8 cellular contexts compared by ENCODE assay signal in the genomic region with DNA sequence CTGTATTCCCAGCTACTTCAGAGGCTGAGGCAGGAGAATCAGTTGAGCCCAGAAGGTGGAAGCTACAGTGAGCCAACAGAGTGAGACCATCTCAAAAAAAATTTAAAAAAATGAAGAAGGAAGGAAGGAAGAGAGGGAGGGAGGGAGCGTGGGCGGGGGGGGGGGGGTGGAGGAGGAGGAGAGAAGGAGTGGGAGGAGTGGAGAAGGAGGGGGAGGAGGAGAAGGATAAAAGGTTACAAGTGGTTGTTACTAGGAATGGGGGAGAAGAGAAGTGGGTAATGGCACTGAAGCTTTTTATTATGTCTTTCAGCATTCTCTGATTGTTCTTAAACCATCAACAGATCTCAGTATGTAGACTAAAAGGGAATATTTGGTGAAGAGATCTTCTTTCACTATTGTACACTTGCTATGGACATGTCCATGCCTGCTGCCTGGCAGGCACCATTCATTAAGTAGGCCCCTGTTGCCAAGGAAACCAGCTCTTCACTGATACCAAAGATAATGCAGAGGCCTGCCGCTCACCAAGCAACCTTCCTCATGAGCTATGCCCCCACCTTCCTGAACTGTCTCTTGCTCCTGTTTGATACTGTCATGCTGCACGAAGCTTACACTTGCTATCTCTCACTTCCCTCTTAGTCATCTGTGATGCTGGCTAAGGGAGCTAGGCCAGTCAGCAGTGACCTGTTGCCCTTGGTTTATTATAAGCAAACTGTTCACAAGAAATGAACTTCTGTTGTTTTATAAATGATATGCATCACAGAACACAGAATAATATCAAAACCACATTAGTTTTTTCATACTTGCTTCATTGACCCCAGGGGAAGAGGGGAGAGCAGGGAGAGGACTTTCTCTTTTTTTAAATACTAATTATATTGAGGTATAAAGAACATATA. TPM values are rescaled to one million over a fixed set of nuclear protein-coding genes. Genes with fewer than 3 reads are reported as not detected.
DNase-seq lines count a peak whose midpoint lies in the region; ATAC-seq and TF ChIP-seq lines count a peak whose summit lies in the region.

No MANE protein-coding gene starts in this region.

- H3K4me3 ChIP-seq in foreskin fibroblast (ENCODE audit: low read depth in 1 of 2, low read length in 2 of 2) (no peak overlapping the region), trophoblast cell (ENCODE audit: low read depth, low read length) (no peak overlapping the region), esophagus squamous epithelium (no peak overlapping the region)

- peak overlapping the region; percentile 84 for H4K91ac ChIP-seq in trophoblast cell (ENCODE audit: low read depth, low read length)

- H3K79me2 ChIP-seq in trophoblast cell (ENCODE audit: control insufficient read depth, insufficient read depth, low read length, poor library complexity) = no peaks in the 10 kb centered on the region

- H3K4me3 Mint-ChIP-seq in activated CD4-positive, alpha-beta T cell treated with anti-CD3 and anti-CD28 coated beads, Interleukin-2, amount 10 ng/mL, durations not matched to agents 24 days and 14 days = peak overlapping the region; percentile 21

- peak overlapping the region; percentile 40 for H2AFZ ChIP-seq in trophoblast cell (ENCODE audit: insufficient read depth, low read length, poor library complexity)

- peak overlapping the region; percentile 83 for H4K8ac ChIP-seq in trophoblast cell (ENCODE audit: low read depth, low read length)

- peak overlapping the region; percentile 83 for H2BK5ac ChIP-seq in trophoblast cell (ENCODE audit: low read depth, low read length, poor library complexity)

- H3K4me2 ChIP-seq in trophoblast cell (ENCODE audit: low read length) = no peak overlapping the region

- peaks cover 7% of the 10 kb centered on the region for H3K79me1 ChIP-seq in trophoblast cell (ENCODE audit: low read length)

- H3K27me3 ChIP-seq in trophoblast cell (ENCODE audit: insufficient read depth, low read length) = no peaks in the 10 kb centered on the region
- no peaks in the 10 kb centered on the region for H3K27me3 ChIP-seq in esophagus squamous epithelium

- H3K4me1 Mint-ChIP-seq in activated CD4-positive, alpha-beta T cell treated with anti-CD3 and anti-CD28 coated beads, Interleukin-2, amount 10 ng/mL, durations not matched to agents 24 days and 14 days = peaks cover 23% of the 10 kb centered on the region

- peaks cover 6 to 7% of the 10 kb centered on the region in 2 experiments for H3K4me1 ChIP-seq in trophoblast cell (ENCODE audit: control insufficient read depth in 1 of 2, insufficient read depth in 2 of 2, low read length in 2 of 2)
- peaks cover 0 to 12% (median 0%) of the 10 kb centered on the region in 3 donors for H3K4me1 ChIP-seq in esophagus squamous epithelium

- no peak for TF ChIP-seq POLR2A in esophagus squamous epithelium (IDR thresholded peaks at IDR 0.05)

- no peak overlapping the region for H4K12ac ChIP-seq in trophoblast cell (ENCODE audit: low read depth, low read length)

- peak overlapping the region; percentile 71 for H3K27ac Mint-ChIP-seq in activated CD4-positive, alpha-beta T cell treated with anti-CD3 and anti-CD28 coated beads, Interleukin-2, amount 10 ng/mL, durations not matched to agents 24 days and 14 days

- ATAC-seq in GM19438 (IDR thresholded peaks at IDR 0.05; ENCODE audit: low read depth, unreplicated experiment) = peak; percentile 98
- ATAC-seq in HG03342 (IDR thresholded peaks at IDR 0.05; ENCODE audit: unreplicated experiment) = peak; percentile 99

- H2BK12ac ChIP-seq in trophoblast cell (ENCODE audit: low read length) = peak overlapping the region; percentile 92

- peak; percentile 93 for DNase-seq in Caki2 (ENCODE audit: low read depth)
- peak; percentile 93 for DNase-seq in NCI-H2227 (lab: John Stamatoyannopoulos, UW; ENCODE audit: unreplicated experiment)
- DNase-seq in activated CD4-positive, alpha-beta T cell treated with anti-CD3 and anti-CD28 coated beads, Interleukin-2, amount 10 ng/mL, durations not matched to agents 24 days and 14 days = peak; percentile 81
- peak; percentile 71 to 86 for DNase-seq in foreskin fibroblast
- peak; percentile 33 to 47 for DNase-seq in trophoblast cell
- DNase-seq in esophagus squamous epithelium (lab: John Stamatoyannopoulos, UW) = no peak

- H3K9me3 ChIP-seq in trophoblast cell (ENCODE audit: insufficient read depth, low read depth, low read length) = no peaks in the 10 kb centered on the region
- H3K9me3 ChIP-seq in esophagus squamous epithelium = no peaks in the 10 kb centered on the region

- H3K9ac ChIP-seq in trophoblast cell (ENCODE audit: low read length) = no peak overlapping the region

- in situ Hi-C loops in Caki2 (cut with HindIII; ENCODE audit: low pct_unique_long_range_greater_than_20kb, low sequenced_read_pairs) = no loop called here

- H3K27ac ChIP-seq in trophoblast cell (ENCODE audit: low read depth, low read length) (peak overlapping the region; percentile 27), esophagus squamous epithelium (no peak overlapping the region)

- H3K14ac ChIP-seq in trophoblast cell (ENCODE audit: low read length) = peak overlapping the region; percentile 81

- H2BK120ac ChIP-seq in trophoblast cell (ENCODE audit: insufficient read depth, low read length, poor library complexity) = no peak overlapping the region

- no peak overlapping the region for H3K4ac ChIP-seq in trophoblast cell (ENCODE audit: low read depth, low read length)

- intact Hi-C loops in activated CD4-positive, alpha-beta T cell treated with anti-CD3 and anti-CD28 coated beads, Interleukin-2, amount 10 ng/mL, durations not matched to agents 24 days and 14 days (cut with micrococcal nuclease) = no loop called here
- intact Hi-C loops in esophagus squamous epithelium (cut with DNase I) = no loop called here

- TF ChIP-seq CTCF in foreskin fibroblast (IDR thresholded peaks at IDR 0.05; ENCODE audit: low read depth, low read length) (no peak), esophagus squamous epithelium (IDR thresholded peaks at IDR 0.05) (no peak)

- no CpG with 5 or more reads among the region's 4 CpGs for WGBS in trophoblast cell (ENCODE audit: extremely low coverage, insufficient coverage, insufficient read length)
- WGBS in esophagus squamous epithelium, 2 donors = 20 to 25% methylated on average over 4 of the region's 4 CpGs

- H2AK5ac ChIP-seq in trophoblast cell (ENCODE audit: low read length) = no peak overlapping the region

- H3K36me3 ChIP-seq in trophoblast cell (ENCODE audit: control insufficient read depth in 1 of 2, insufficient read depth in 2 of 2, low read length in 2 of 2) (peaks cover 0 to 2% of the 10 kb centered on the region in 2 experiments), esophagus squamous epithelium (no peaks in the 10 kb centered on the region)

- peak overlapping the region; percentile 73 for H3K18ac ChIP-seq in trophoblast cell (ENCODE audit: low read length)

- no peaks in the 10 kb centered on the region for H3K27me3 Mint-ChIP-seq in activated CD4-positive, alpha-beta T cell treated with anti-CD3 and anti-CD28 coated beads, Interleukin-2, amount 10 ng/mL, durations not matched to agents 24 days and 14 days

- H3K9me3 Mint-ChIP-seq in activated CD4-positive, alpha-beta T cell treated with anti-CD3 and anti-CD28 coated beads, Interleukin-2, amount 10 ng/mL, durations not matched to agents 24 days and 14 days = peaks cover 4% of the 10 kb centered on the region

- H3K36me3 Mint-ChIP-seq in activated CD4-positive, alpha-beta T cell treated with anti-CD3 and anti-CD28 coated beads, Interleukin-2, amount 10 ng/mL, durations not matched to agents 24 days and 14 days (ENCODE audit: low read depth) = peaks cover 9% of the 10 kb centered on the region

- no peak overlapping the region for H3K23ac ChIP-seq in trophoblast cell (ENCODE audit: low read length)

RNA-seq across cellular contexts. Expression of a gene that starts 23.1 kb away (rescaled TPM):
- 0.72 and 1.9 TPM in 2 replicates for total RNA-seq in Caki2 (2014; rRNA removed; shearing (Covaris generic); ENCODE audit: low replicate concordance)
- total RNA-seq in activated CD4-positive, alpha-beta T cell treated with anti-CD3 and anti-CD28 coated beads, Interleukin-2, amount 10 ng/mL, durations not matched to agents 24 days and 14 days = 15.8 TPM in 2 replicates
- polyA plus RNA-seq in trophoblast cell (2013) = 9.9 and 10.1 TPM in 2 replicates
- 10 to 100 TPM in 1 of 4 donors, 1 to 10 TPM in 3; 5.5 to 13.9 (median 7.7) TPM for total RNA-seq in esophagus squamous epithelium

RNA-seq across cellular contexts. Expression of a gene that starts 23.5 kb away (rescaled TPM):
- total RNA-seq in Caki2 (2014; rRNA removed; shearing (Covaris generic); ENCODE audit: low replicate concordance) = 51.4 and 66.6 TPM in 2 replicates
- total RNA-seq in activated CD4-positive, alpha-beta T cell treated with anti-CD3 and anti-CD28 coated beads, Interleukin-2, amount 10 ng/mL, durations not matched to agents 24 days and 14 days = 69.5 and 71.0 TPM in 2 replicates
- polyA plus RNA-seq in trophoblast cell (2013) = 24.0 and 24.6 TPM in 2 replicates
- total RNA-seq in esophagus squamous epithelium = 10 to 100 TPM; 15.7 to 33.4 (median 26.1) TPM

RNA-seq across cellular contexts. Expression of a gene that starts 24.9 kb away (rescaled TPM):
- 4.0 and 16.1 TPM in 2 replicates for total RNA-seq in Caki2 (2014; rRNA removed; shearing (Covaris generic); ENCODE audit: low replicate concordance)
- total RNA-seq in activated CD4-positive, alpha-beta T cell treated with anti-CD3 and anti-CD28 coated beads, Interleukin-2, amount 10 ng/mL, durations not matched to agents 24 days and 14 days = 2.1 and 2.3 TPM in 2 replicates
- polyA plus RNA-seq in trophoblast cell (2013) = 0.49 TPM in 2 replicates
- 1 to 10 TPM; 1.8 to 6.3 (median 3.7) TPM for total RNA-seq in esophagus squamous epithelium
